9 cellular contexts compared by ENCODE assay signal in genomic region chr10:71243756-71244637, GRCh38. TPM values are rescaled to one million over a fixed set of nuclear protein-coding genes. Genes with fewer than 3 reads are reported as not detected.
DNase-seq lines count a peak whose midpoint lies in the region; ATAC-seq, FAIRE-seq and TF ChIP-seq lines count a peak whose summit lies in the region.
"Had no signal": no experiment of that assay in that cellular context is flagged by ENCODE, and none has a peak within 500 bp of the region (broad histone marks: within the 10 kb centered on the region; RNA-seq: fewer than 3 reads in every experiment).

No MANE protein-coding gene starts in this region.

- no peak for FAIRE-seq in K562 (lab: Jason Lieb, UNC)

- peak; percentile 79 for DNase-seq in HPDE6-E6E7 (ENCODE audit: extremely low spot score)
- DNase-seq in K562 (ENCODE audit: extremely low read depth in 1 of 4, low spot score in 3 of 4) = no peak
- no peak for DNase-seq in right atrium auricular region (ENCODE audit: low spot score)
- no peak for DNase-seq in spleen
- DNase-seq in G401 (ENCODE audit: low spot score) = no peak
- DNase-seq in stimulated activated naive CD4-positive, alpha-beta T cell (lab: John Stamatoyannopoulos, UW) = no peak
- no peak for DNase-seq in HuH-7.5 (ENCODE audit: low spot score)
- DNase-seq in SW480 (ENCODE audit: low spot score) = no peak
- DNase-seq: activated CD4-positive, CD25-positive, alpha-beta regulatory T cell treated with anti-CD3 and anti-CD28 coated beads, Interleukin-2, amount 50 U/mL, for 72 hours had no signal

- no peak for ATAC-seq in K562

- no peak for TF ChIP-seq EP300 in K562 (IDR thresholded peaks at IDR 0.05; ENCODE audit: low read length)

- POLR2A ChIA-PET in K562 (lab: Yijun Ruan, JAX) = interaction anchor here (0.6 to 1.4 kb wide), 8 partner anchors 12 to 571 kb away, joined by 3 to 6 read pairs (median 3); no protein-coding TSS in a partner anchor

- H3K4me3 ChIP-seq in K562 (no peak overlapping the region), right atrium auricular region (peak overlapping the region in 1 of 2 donors; percentile 34), spleen (peak overlapping the region in 1 of 8 donors; percentile 27)

- peaks cover 8% of the 10 kb centered on the region; the same call in 1 of the 2 replicates for H4K20me1 ChIP-seq in K562 (replicated peaks; ENCODE audit: control insufficient read depth, insufficient read depth, low read length)

- no peak for TF ChIP-seq POLR2A in K562 (conservative IDR thresholded peaks at IDR 0.05)
- no peak for TF ChIP-seq POLR2A in spleen (IDR thresholded peaks at IDR 0.05)

- H3K9me1 ChIP-seq in K562 (ENCODE audit: control insufficient read depth, insufficient read depth, low read length) = no peaks in the 10 kb centered on the region

- intact Hi-C loops in K562 (cut with micrococcal nuclease) = no loop called here
- intact Hi-C loops in spleen (cut with DNase I; ENCODE audit: low total_unique reads) = no loop called here

- WGBS in K562 (ENCODE audit: insufficient coverage, low coverage, missing lambda C conversion rate) = 20% methylated on average over 9 of the region's 9 CpGs
- whole genome bisulfite sequencing in spleen, 5 donors = 34 to 51% (median 35%) methylated on average over 8 to 9 of the region's 9 CpGs

- TF ChIP-seq RAD21 in K562 (CRISPR knock-in tag; conservative IDR thresholded peaks at IDR 0.05 in 1 of 2, IDR thresholded peaks at IDR 0.05 in 1 of 2) = no peak

- no TSS peak for BruUV-seq in K562 (replicated peaks; lab: Mats Ljungman, UMichigan)

- H3K4me1 ChIP-seq in K562 (replicated peaks in 1 of 2; ENCODE audit: control insufficient read depth in 2 of 2, insufficient read depth in 2 of 2, low read length in 2 of 2) (peaks cover 32 to 39% of the 10 kb centered on the region in 2 experiments), right atrium auricular region (peaks cover 0 to 98% of the 10 kb centered on the region in 2 donors), spleen (peaks cover 36 to 88% (median 63%) of the 10 kb centered on the region in 6 donors)

- no peak overlapping the region for H2AFZ ChIP-seq in K562 (ENCODE audit: low read depth, low read length)

- CTCF ChIA-PET in K562 (lab: Yijun Ruan, JAX; ENCODE audit: low intra/inter-chr PET ratio) = no interaction called here

- no peaks in the 10 kb centered on the region for H3K79me2 ChIP-seq in K562 (ENCODE audit: control insufficient read depth, insufficient read depth, low read length)

- H3K27ac ChIP-seq in K562 (ENCODE audit: extremely low read depth, low read depth, low read length) (no peak overlapping the region), right atrium auricular region (peak overlapping the region; percentile 60 to 65), spleen (peak overlapping the region in 6 of 8 donors; percentile 46 to 68 (median 60))

- peaks cover 0 to 12% of the 10 kb centered on the region in 2 experiments; a peak in 2 of 5 replicates for H3K27me3 ChIP-seq in K562 (ENCODE audit: control insufficient read depth in 2 of 2, insufficient read depth in 2 of 2, low read length in 2 of 2)
- H3K27me3 ChIP-seq in right atrium auricular region = no peaks in the 10 kb centered on the region
- peaks cover 0 to 61% (median 11%) of the 10 kb centered on the region in 7 donors for H3K27me3 ChIP-seq in spleen (replicated peaks in 1 of 7)

- in situ Hi-C loops in K562 (cut with MboI) (no loop called here), G401 (cut with HindIII; ENCODE audit: low sequenced_read_pairs) (no loop called here)

- H3K4me2 ChIP-seq in K562 (ENCODE audit: insufficient read depth, low read length) = no peak overlapping the region; the same call in 1 of the 2 replicates

- no peaks in the 10 kb centered on the region for H3K9me3 ChIP-seq in K562 (replicated peaks; ENCODE audit: control insufficient read depth, insufficient read depth, low read depth, low read length)
- no peaks in the 10 kb centered on the region for H3K9me3 ChIP-seq in right atrium auricular region
- H3K9me3 ChIP-seq in spleen = no peaks in the 10 kb centered on the region

- H3K9ac ChIP-seq in K562 (ENCODE audit: insufficient read depth in 1 of 2, low read depth in 2 of 2, low read length in 2 of 2) = 0 out of 4 replicates have a peak overlapping the region, but pooled peaks of 1 of the 2 experiments have one; percentile 7

- H3K36me3 ChIP-seq in K562 (ENCODE audit: control insufficient read depth, insufficient read depth, low read length) (no peaks in the 10 kb centered on the region), right atrium auricular region (no peaks in the 10 kb centered on the region), spleen (no peaks in the 10 kb centered on the region)

- TF ChIP-seq CTCF in K562 (IDR thresholded peaks at IDR 0.05 in 2 of 3, conservative IDR thresholded peaks at IDR 0.05 in 1 of 3; ENCODE audit: insufficient read depth in 2 of 3, low read depth in 1 of 3, low read length in 3 of 3) (no peak), right atrium auricular region (IDR thresholded peaks at IDR 0.05) (no peak), spleen (IDR thresholded peaks at IDR 0.05 in 8 of 11, conservative IDR thresholded peaks at IDR 0.05 in 3 of 11) (no peak)

TF ChIP-seq in K562, 482 proteins besides CTCF, POLR2A, EP300 and RAD21 (continues in another document):
- TF ChIP-seq ZFP36 (IDR thresholded peaks at IDR 0.05; ENCODE audit: low read depth, low read length, partially characterized antibody) (peak; percentile 65), ZNF12 (CRISPR knock-in tag; IDR thresholded peaks at IDR 0.05) (no peak), NFE2 (IDR thresholded peaks at IDR 0.05; ENCODE audit: low read depth) (no peak), CEBPB (tag; IDR thresholded peaks at IDR 0.05) (peak; percentile 89), SRSF7 (optimal IDR thresholded peaks at IDR 0.05; ENCODE audit: low read depth, low read length) (no peak), ZBTB2 (IDR thresholded peaks at IDR 0.05) (no peak), STAT5A (IDR thresholded peaks at IDR 0.05; ENCODE audit: borderline replicate concordance, low read length) (no peak), RBM25 (IDR thresholded peaks at IDR 0.05; ENCODE audit: low read depth, low read length, severe bottlenecking) (peak; percentile 55), ZC3H8 (IDR thresholded peaks at IDR 0.05) (no peak), BRF1 (IDR thresholded peaks at IDR 0.05; ENCODE audit: borderline replicate concordance, extremely low read depth, insufficient read length) (no peak)

RNA-seq across cellular contexts. Expression of gene UNC5B, which starts 31.6 kb away (rescaled TPM):
- total RNA-seq in K562 (2011; cell fraction: chromatin; rRNA removed; ENCODE audit: low replicate concordance) = 1.5 and 4.5 TPM in 2 replicates
- 3.7 and 5.2 TPM in 2 replicates for total RNA-seq in K562 (2011; cell fraction: nucleolus; rRNA removed)
- total RNA-seq in K562 (2011; cell fraction: nucleoplasm; rRNA removed) = 3.3 and 3.7 TPM in 2 replicates
- total RNA-seq in K562 (2014; rRNA removed) (5.0 and 6.5 TPM in 2 replicates), K562 (2014; rRNA removed; fragmentation: Illumina TruSeq; extraction: Trizol) (1.7 and 2.1 TPM in 2 replicates), K562 (2015; rRNA removed; fragmentation: Illumina TruSeq; extraction: Trizol) (2.0 and 2.5 TPM in 2 replicates), K562 (2021) (7.6 and 8.4 TPM in 2 replicates), right atrium auricular region (10 to 100 TPM; 10.9 to 29.2 TPM), spleen (10 to 100 TPM in 5 of 7 donors, 1 to 10 TPM in 2; 6.8 to 21.1 (median 15.4) TPM)
- polyA plus RNA-seq in K562 (2011; rRNA removed) (1.1 and 1.9 TPM in 2 replicates), K562 (2014; fragmentation: Illumina TruSeq; extraction: Trizol) (5.4 and 7.2 TPM in 2 replicates), K562 (2014; fragmentation: Nextera tagmentation; extraction: Ambion mirVana) (under 1 TPM; 0.10 to 0.11 TPM), K562 (2014; rRNA removed) (5.7 TPM in 2 replicates), spleen (1 to 10 TPM in 2 of 3 donors, under 1 TPM in 1; 0.74 to 3.2 (median 1.7) TPM)
- 1.7 and 2.5 TPM in 2 replicates for polyA plus RNA-seq in K562 (2011; cell fraction: cytosol; rRNA removed)
- polyA plus RNA-seq in K562 (2011; cell fraction: nucleus; rRNA removed) = 4.6 and 5.8 TPM in 2 replicates
- 7.0 and 71.7 TPM in 2 replicates for polyA plus RNA-seq in K562 (2012)
- polyA minus RNA-seq in K562 (2011; rRNA and poly(A)+ RNA removed) = 0.57 and 0.95 TPM in 2 replicates
- polyA minus RNA-seq in K562 (2011; cell fraction: cytosol; rRNA and poly(A)+ RNA removed) = 1.2 and 1.5 TPM in 2 replicates
- polyA minus RNA-seq in K562 (2011; cell fraction: nucleus; rRNA and poly(A)+ RNA removed) = 1.1 and 1.3 TPM in 2 replicates
- 12.9 and 14.4 TPM in 2 replicates for total RNA-seq in G401 (2014; rRNA removed; shearing (Covaris generic))
